Comparison of ENCODE assay signal across 13 cellular contexts in genomic region chr3:195035345-195036202, GRCh38.
A peak's percentile ranks its signal among the peaks of the same experiment; 100 is the strongest.
DNase-seq lines count a peak whose midpoint lies in the region; ATAC-seq and TF ChIP-seq lines count a peak whose summit lies in the region.
"Had no signal": no experiment of that assay in that cellular context is flagged by ENCODE, and none has a peak within 500 bp of the region (broad histone marks: within the 10 kb centered on the region; RNA-seq: fewer than 3 reads in every experiment).

No MANE protein-coding gene starts in this region.

- CTCF ChIA-PET in OCI-LY7 (lab: Charles Lee; ENCODE audit: unreplicated experiment), result no interaction called here

- H3K27ac ChIP-seq in OCI-LY7 (ENCODE audit: low read depth, low read length, poor library complexity, severe bottlenecking) (no peak overlapping the region), upper lobe of right lung (no peak overlapping the region)
- H3K27ac ChIP-seq: prostate gland, thoracic aorta had no signal

- H3K36me3 ChIP-seq in OCI-LY7 (ENCODE audit: insufficient read depth, low read length), result no peaks in the 10 kb centered on the region
- H3K36me3 ChIP-seq in upper lobe of right lung, result no peaks in the 10 kb centered on the region
- H3K36me3 ChIP-seq: prostate gland, thoracic aorta had no signal

- H3K9me3 ChIP-seq in OCI-LY7 (ENCODE audit: low read length) (no peaks in the 10 kb centered on the region), upper lobe of right lung (no peaks in the 10 kb centered on the region)
- H3K9me3 ChIP-seq: prostate gland, thoracic aorta had no signal

- ATAC-seq in Right ventricle myocardium inferior, result no peak
- no peak for ATAC-seq in upper lobe of right lung

- H4K20me1 ChIP-seq in OCI-LY7 (ENCODE audit: insufficient read depth, low read length), result no peaks in the 10 kb centered on the region

- no TSS peak for BruUV-seq in OCI-LY7 (replicated peaks; lab: Mats Ljungman, UMichigan)

- H3K4me2 ChIP-seq in OCI-LY7 (ENCODE audit: low read length), result no peak overlapping the region

- no peaks in the 10 kb centered on the region for H3K79me2 ChIP-seq in OCI-LY7 (ENCODE audit: insufficient read depth, low read depth, low read length)

- intact Hi-C loops in cardiac septum (cut with DNase I) (no loop called here), Right ventricle myocardium inferior (cut with DNase I) (no loop called here), OCI-LY7 (cut with micrococcal nuclease; ENCODE audit: unreplicated experiment) (no loop called here), upper lobe of right lung (cut with DNase I) (no loop called here)

- TF ChIP-seq CTCF in OCI-LY7 (conservative IDR thresholded peaks at IDR 0.05; ENCODE audit: low read length), result 0 out of 2 replicates have a peak, but pooled peaks have one; percentile 18
- peak; percentile 38 for TF ChIP-seq CTCF in fibroblast of villous mesenchyme (IDR thresholded peaks at IDR 0.05; ENCODE audit: insufficient read depth, low read depth, low read length)
- no peak for TF ChIP-seq CTCF in upper lobe of right lung (IDR thresholded peaks at IDR 0.05)

- DNase-seq in cardiac septum (ENCODE audit: low spot score) (peak; percentile 71), Right ventricle myocardium inferior (ENCODE audit: missing footprints) (no peak), OCI-LY7 (ENCODE audit: low spot score) (no peak), fibroblast of villous mesenchyme (ENCODE audit: low read depth) (no peak), upper lobe of right lung (peak; percentile 65), pons (ENCODE audit: low spot score) (no peak), cortex of kidney (lab: John Stamatoyannopoulos, UW) (no peak), cerebellum (ENCODE audit: low spot score) (no peak)
- DNase-seq: activated naive CD4-positive, alpha-beta T cell treated with Interleukin-2 at 50 U/mL for 16 hours; C1 segment of cervical spinal cord; NCI-H1092 treated with DMSO at 0.1 percent for 48 hours had no signal

- no peak overlapping the region for H3K4me3 ChIP-seq in OCI-LY7 (ENCODE audit: low read depth, low read length, poor library complexity, severe bottlenecking)
- no peak overlapping the region for H3K4me3 ChIP-seq in fibroblast of villous mesenchyme (ENCODE audit: low read depth, low read length)
- H3K4me3 ChIP-seq in upper lobe of right lung, result no peak overlapping the region
- H3K4me3 ChIP-seq: prostate gland, thoracic aorta had no signal

- POLR2A ChIA-PET in OCI-LY7 (lab: Charles Lee), result no interaction called here

- H2AFZ ChIP-seq in OCI-LY7 (ENCODE audit: low read length), result no peak overlapping the region

- H3K4me1 ChIP-seq in OCI-LY7 (ENCODE audit: insufficient read depth, low read length, poor library complexity, severe bottlenecking) (peaks cover 13% of the 10 kb centered on the region), upper lobe of right lung (peaks cover 5% of the 10 kb centered on the region)

- H3K27me3 ChIP-seq in upper lobe of right lung, result no peaks in the 10 kb centered on the region

- no peaks in the 10 kb centered on the region for H3K9me2 ChIP-seq in OCI-LY7 (ENCODE audit: insufficient read depth, low read length)

Comparison
In these comparisons a context has a peak if more than half of its experiments do, and no peak if none do; other contexts are left out.
1. DNase-seq: peak in cardiac septum (single experiment) and upper lobe of right lung (single experiment); none in Right ventricle myocardium inferior (single experiment), OCI-LY7 (single experiment), fibroblast of villous mesenchyme (single experiment), pons (single experiment), cortex of kidney (single experiment) and cerebellum (single experiment).